In the genomic region with DNA sequence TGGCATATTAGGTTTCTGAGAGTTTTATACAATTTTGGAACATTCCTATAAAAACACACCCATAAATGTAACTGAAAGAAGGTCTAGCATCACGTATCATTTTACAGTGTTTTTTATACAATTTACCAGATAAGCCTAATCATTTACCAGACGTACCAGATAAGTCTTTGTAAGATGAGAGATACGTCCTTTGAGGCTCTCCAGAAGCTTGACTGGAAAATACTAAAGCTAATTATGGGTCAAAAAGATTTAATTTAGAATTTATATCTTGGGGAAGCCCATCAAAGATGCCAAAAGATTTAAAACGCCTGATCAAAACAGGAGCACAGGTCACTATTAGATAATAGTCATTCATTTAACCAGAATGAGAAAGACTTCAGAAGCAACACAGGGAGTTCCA, we compare ENCODE assay signal across 3 cellular contexts.
TF ChIP-seq lines count a peak whose summit lies in the region.

No MANE protein-coding gene starts in this region.

TF ChIP-seq in HEK293, 187 proteins besides CTCF, POLR2A, EP300 and RAD21 (continued from another document):
- TF ChIP-seq, protein P1, sequence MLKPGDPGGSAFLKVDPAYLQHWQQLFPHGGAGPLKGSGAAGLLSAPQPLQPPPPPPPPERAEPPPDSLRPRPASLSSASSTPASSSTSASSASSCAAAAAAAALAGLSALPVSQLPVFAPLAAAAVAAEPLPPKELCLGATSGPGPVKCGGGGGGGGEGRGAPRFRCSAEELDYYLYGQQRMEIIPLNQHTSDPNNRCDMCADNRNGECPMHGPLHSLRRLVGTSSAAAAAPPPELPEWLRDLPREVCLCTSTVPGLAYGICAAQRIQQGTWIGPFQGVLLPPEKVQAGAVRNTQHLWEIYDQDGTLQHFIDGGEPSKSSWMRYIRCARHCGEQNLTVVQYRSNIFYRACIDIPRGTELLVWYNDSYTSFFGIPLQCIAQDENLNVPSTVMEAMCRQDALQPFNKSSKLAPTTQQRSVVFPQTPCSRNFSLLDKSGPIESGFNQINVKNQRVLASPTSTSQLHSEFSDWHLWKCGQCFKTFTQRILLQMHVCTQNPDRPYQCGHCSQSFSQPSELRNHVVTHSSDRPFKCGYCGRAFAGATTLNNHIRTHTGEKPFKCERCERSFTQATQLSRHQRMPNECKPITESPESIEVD (tag by site-specific recombination; IDR thresholded peaks at IDR 0.05), result peak; percentile 16; the same call in 1 of the 2 replicates
- TF ChIP-seq ZNF404 (tag by site-specific recombination; IDR thresholded peaks at IDR 0.05), result no peak
- no peak for TF ChIP-seq ZNF670 (tag by site-specific recombination; IDR thresholded peaks at IDR 0.05; ENCODE audit: low read depth)
- TF ChIP-seq, protein P2, sequence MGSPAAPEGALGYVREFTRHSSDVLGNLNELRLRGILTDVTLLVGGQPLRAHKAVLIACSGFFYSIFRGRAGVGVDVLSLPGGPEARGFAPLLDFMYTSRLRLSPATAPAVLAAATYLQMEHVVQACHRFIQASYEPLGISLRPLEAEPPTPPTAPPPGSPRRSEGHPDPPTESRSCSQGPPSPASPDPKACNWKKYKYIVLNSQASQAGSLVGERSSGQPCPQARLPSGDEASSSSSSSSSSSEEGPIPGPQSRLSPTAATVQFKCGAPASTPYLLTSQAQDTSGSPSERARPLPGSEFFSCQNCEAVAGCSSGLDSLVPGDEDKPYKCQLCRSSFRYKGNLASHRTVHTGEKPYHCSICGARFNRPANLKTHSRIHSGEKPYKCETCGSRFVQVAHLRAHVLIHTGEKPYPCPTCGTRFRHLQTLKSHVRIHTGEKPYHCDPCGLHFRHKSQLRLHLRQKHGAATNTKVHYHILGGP (tag by site-specific recombination; IDR thresholded peaks at IDR 0.05), result no peak

TF ChIP-seq in SK-N-SH, 30 proteins besides CTCF, POLR2A, EP300 and RAD21 (continued from another document):
- TF ChIP-seq MAX (IDR thresholded peaks at IDR 0.05; ENCODE audit: low read depth) (no peak), FOSL2 (IDR thresholded peaks at IDR 0.05; ENCODE audit: borderline replicate concordance, low read depth) (no peak), CHD2 (IDR thresholded peaks at IDR 0.05; ENCODE audit: low read length, partially characterized antibody) (peak; percentile 55), GATA2 (CRISPR knock-in tag; IDR thresholded peaks at IDR 0.05) (peak; percentile 93)

TF ChIP-seq in endothelial cell of umbilical vein, 7 proteins besides CTCF, POLR2A, EP300 and RAD21 (continued from another document):
- TF ChIP-seq MAX (IDR thresholded peaks at IDR 0.05; ENCODE audit: insufficient read depth, insufficient read length) (no peak), MYC (IDR thresholded peaks at IDR 0.05; ENCODE audit: low read depth, low read length) (no peak), JUN (IDR thresholded peaks at IDR 0.05; ENCODE audit: borderline replicate concordance, insufficient read depth, insufficient read length, low read depth) (no peak)
